ENCODE assay signal across 8 cellular contexts in the genomic region with DNA sequence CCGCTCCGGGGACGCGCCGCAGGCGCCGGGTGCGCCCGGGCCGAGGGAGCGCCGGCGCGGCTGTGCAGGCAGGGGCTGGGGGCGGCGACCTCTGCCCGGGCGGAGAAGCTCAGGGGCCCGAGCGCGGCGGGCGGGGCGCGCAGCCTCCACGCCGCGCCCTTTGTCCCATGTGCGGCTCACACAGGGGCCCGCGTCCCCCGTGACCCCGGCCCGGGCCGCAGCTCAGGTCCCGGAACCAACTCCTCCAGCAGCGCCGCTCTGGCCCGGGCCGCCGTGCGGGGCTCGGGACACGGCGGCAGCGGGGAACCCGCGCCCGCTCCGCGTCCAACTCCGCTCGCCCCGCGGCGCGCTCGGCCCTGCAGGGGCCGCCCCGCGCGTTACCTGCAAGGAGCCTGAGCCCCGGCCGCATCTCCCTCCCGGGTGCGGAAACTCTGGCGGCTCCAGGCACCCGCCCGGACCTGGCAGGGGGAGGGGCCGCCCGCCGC. TPM values are rescaled to one million over a fixed set of nuclear protein-coding genes. Genes with fewer than 3 reads are reported as not detected.
A peak's percentile ranks its signal among the peaks of the same experiment; 100 is the strongest.
DNase-seq lines count a peak whose midpoint lies in the region; ATAC-seq and TF ChIP-seq lines count a peak whose summit lies in the region.

A gene with protein sequence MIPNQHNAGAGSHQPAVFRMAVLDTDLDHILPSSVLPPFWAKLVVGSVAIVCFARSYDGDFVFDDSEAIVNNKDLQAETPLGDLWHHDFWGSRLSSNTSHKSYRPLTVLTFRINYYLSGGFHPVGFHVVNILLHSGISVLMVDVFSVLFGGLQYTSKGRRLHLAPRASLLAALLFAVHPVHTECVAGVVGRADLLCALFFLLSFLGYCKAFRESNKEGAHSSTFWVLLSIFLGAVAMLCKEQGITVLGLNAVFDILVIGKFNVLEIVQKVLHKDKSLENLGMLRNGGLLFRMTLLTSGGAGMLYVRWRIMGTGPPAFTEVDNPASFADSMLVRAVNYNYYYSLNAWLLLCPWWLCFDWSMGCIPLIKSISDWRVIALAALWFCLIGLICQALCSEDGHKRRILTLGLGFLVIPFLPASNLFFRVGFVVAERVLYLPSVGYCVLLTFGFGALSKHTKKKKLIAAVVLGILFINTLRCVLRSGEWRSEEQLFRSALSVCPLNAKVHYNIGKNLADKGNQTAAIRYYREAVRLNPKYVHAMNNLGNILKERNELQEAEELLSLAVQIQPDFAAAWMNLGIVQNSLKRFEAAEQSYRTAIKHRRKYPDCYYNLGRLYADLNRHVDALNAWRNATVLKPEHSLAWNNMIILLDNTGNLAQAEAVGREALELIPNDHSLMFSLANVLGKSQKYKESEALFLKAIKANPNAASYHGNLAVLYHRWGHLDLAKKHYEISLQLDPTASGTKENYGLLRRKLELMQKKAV (minus strand): TSS at position 433 of the 485 bp plus-strand sequence. CDS start 4,433 bp downstream, outside the sequence.

- peak within 1 kb of the TSS; percentile 50 for H3K27ac ChIP-seq in CD4-positive, alpha-beta T cell (ENCODE audit: low read depth, low read length)
- H3K27ac ChIP-seq in gastroesophageal sphincter (peak within 1 kb of the TSS; percentile 7 to 94 (median 90)), rectal smooth muscle tissue (ENCODE audit: low read depth, low read length) (peak within 1 kb of the TSS; percentile 86)

- intact Hi-C loops in CD4-positive, alpha-beta T cell (cut with DNase I, micrococcal nuclease): loop anchor here (2.0 to 10.0 kb wide), 3 partner anchors 86 to 1720 kb away; a partner anchor contains a TSS

- CTCF ChIA-PET in CD4-positive, alpha-beta T cell (lab: Charles Lee): interaction anchor here (1.1 to 1.6 kb wide), 8 partner anchors 14 to 1068 kb away, joined by 3 to 7 read pairs (median 4); a partner anchor contains a TSS
- CTCF ChIA-PET in activated CD8-positive, alpha-beta T cell treated with anti-CD3 and anti-CD28 coated beads, Interleukin-2, amount 10 ng/mL, durations not matched to agents 7 days and 5 days (lab: Charles Lee): interaction anchor here (0.9 to 2.0 kb wide), 6 partner anchors 13 to 1018 kb away, joined by 3 to 10 read pairs (median 5); no protein-coding TSS in a partner anchor

- no peaks in the 10 kb centered on the region for H3K9me3 ChIP-seq in CD4-positive, alpha-beta T cell (ENCODE audit: control insufficient read depth, low read length)
- no peaks in the 10 kb centered on the region for H3K9me3 ChIP-seq in gastroesophageal sphincter

- H3K36me3 ChIP-seq in gastroesophageal sphincter: peaks cover 0 to 8% of the 10 kb centered on the region in 2 donors
- no peaks in the 10 kb centered on the region for H3K36me3 ChIP-seq in rectal smooth muscle tissue (ENCODE audit: control insufficient read depth, insufficient read depth, low read length)

- H3K36me3 Mint-ChIP-seq in CD4-positive, alpha-beta T cell (ENCODE audit: low read depth): peaks cover 20% of the 10 kb centered on the region
- peaks cover 17% of the 10 kb centered on the region for H3K36me3 Mint-ChIP-seq in activated CD8-positive, alpha-beta T cell treated with anti-CD3 and anti-CD28 coated beads, Interleukin-2, amount 10 ng/mL, durations not matched to agents 7 days and 5 days (ENCODE audit: low read depth)

- H3K4me3 ChIP-seq in gastroesophageal sphincter: peak within 1 kb of the TSS; percentile 65 to 83
- peak within 1 kb of the TSS; percentile 94 for H3K4me3 ChIP-seq in rectal smooth muscle tissue (ENCODE audit: low read length)

- WGBS in gastroesophageal sphincter (ENCODE audit: low coverage in 1 of 2), 2 donors: no CpG with 5 or more reads among the region's 72 CpGs

- H3K27me3 Mint-ChIP-seq in CD4-positive, alpha-beta T cell: no peaks in the 10 kb centered on the region
- H3K27me3 Mint-ChIP-seq in activated CD8-positive, alpha-beta T cell treated with anti-CD3 and anti-CD28 coated beads, Interleukin-2, amount 10 ng/mL, durations not matched to agents 7 days and 5 days (ENCODE audit: low read depth): peaks cover 15% of the 10 kb centered on the region

- no peak for TF ChIP-seq POLR2A in gastroesophageal sphincter (IDR thresholded peaks at IDR 0.05)

- no peaks in the 10 kb centered on the region for H3K9me3 Mint-ChIP-seq in CD4-positive, alpha-beta T cell
- no peaks in the 10 kb centered on the region for H3K9me3 Mint-ChIP-seq in activated CD8-positive, alpha-beta T cell treated with anti-CD3 and anti-CD28 coated beads, Interleukin-2, amount 10 ng/mL, durations not matched to agents 7 days and 5 days (ENCODE audit: insufficient read depth)

- H3K4me1 Mint-ChIP-seq in CD4-positive, alpha-beta T cell (ENCODE audit: low read depth): peaks cover 36% of the 10 kb centered on the region
- peaks cover 33% of the 10 kb centered on the region for H3K4me1 Mint-ChIP-seq in activated CD8-positive, alpha-beta T cell treated with anti-CD3 and anti-CD28 coated beads, Interleukin-2, amount 10 ng/mL, durations not matched to agents 7 days and 5 days (ENCODE audit: low read depth)

- peak; percentile 5 for ATAC-seq in CD4-positive, alpha-beta T cell (ENCODE audit: poor library complexity)
- ATAC-seq in GM19438 (IDR thresholded peaks at IDR 0.05; ENCODE audit: low read depth, unreplicated experiment) (peak; percentile 46), HG03457 (IDR thresholded peaks at IDR 0.05; ENCODE audit: unreplicated experiment) (peak; percentile 31), gastroesophageal sphincter (peak; percentile 41)
- peak; percentile 59 for ATAC-seq in activated CD8-positive, alpha-beta T cell treated with anti-CD3 and anti-CD28 coated beads, Interleukin-2, amount 10 ng/mL, durations not matched to agents 7 days and 5 days

- TF ChIP-seq EP300 in gastroesophageal sphincter (IDR thresholded peaks at IDR 0.05): no peak

- peak within 1 kb of the TSS; percentile 87 for H3K27ac Mint-ChIP-seq in CD4-positive, alpha-beta T cell
- H3K27ac Mint-ChIP-seq in activated CD8-positive, alpha-beta T cell treated with anti-CD3 and anti-CD28 coated beads, Interleukin-2, amount 10 ng/mL, durations not matched to agents 7 days and 5 days: peak within 1 kb of the TSS; percentile 83

- POLR2A ChIA-PET in CD4-positive, alpha-beta T cell (lab: Charles Lee): interaction anchor here (0.5 to 1.9 kb wide), 14 partner anchors 10 to 1922 kb away, joined by 3 to 22 read pairs (median 4); a partner anchor contains a TSS
- POLR2A ChIA-PET in activated CD8-positive, alpha-beta T cell treated with anti-CD3 and anti-CD28 coated beads, Interleukin-2, amount 10 ng/mL, durations not matched to agents 7 days and 5 days (lab: Charles Lee): interaction anchor here (1.0 to 1.9 kb wide), 3 partner anchors 30 to 86 kb away, joined by 3 to 9 read pairs (median 3); a partner anchor contains a TSS

- H3K9ac ChIP-seq in rectal smooth muscle tissue (ENCODE audit: low read length): peak within 1 kb of the TSS; percentile 68

- H3K4me1 ChIP-seq in gastroesophageal sphincter (peaks cover 0 to 23% (median 0%) of the 10 kb centered on the region in 3 donors), rectal smooth muscle tissue (ENCODE audit: control insufficient read depth, insufficient read depth, low read length) (peaks cover 10% of the 10 kb centered on the region)

- DNase-seq in CD4-positive, alpha-beta T cell: peak in 2 of 10 experiments; percentile 11 to 22
- DNase-seq in activated CD8-positive, alpha-beta T cell treated with anti-CD3 and anti-CD28 coated beads, Interleukin-2, amount 10 ng/mL, durations not matched to agents 7 days and 5 days: no peak
- no peak for DNase-seq in NCI-H2107 treated with DMSO at 0.1 percent for 48 hours (lab: John Stamatoyannopoulos, UW; ENCODE audit: unreplicated experiment)
- DNase-seq in DMS79 treated with DMSO at 0.1 percent for 48 hours (lab: John Stamatoyannopoulos, UW): no peak

- peak within 1 kb of the TSS; percentile 98 for H3K4me3 Mint-ChIP-seq in CD4-positive, alpha-beta T cell
- H3K4me3 Mint-ChIP-seq in activated CD8-positive, alpha-beta T cell treated with anti-CD3 and anti-CD28 coated beads, Interleukin-2, amount 10 ng/mL, durations not matched to agents 7 days and 5 days: peak within 1 kb of the TSS; percentile 84

- no peak for TF ChIP-seq CTCF in CD4-positive, alpha-beta T cell (IDR thresholded peaks at IDR 0.05)
- no peak for TF ChIP-seq CTCF in gastroesophageal sphincter (IDR thresholded peaks at IDR 0.05)

- H3K27me3 ChIP-seq in CD4-positive, alpha-beta T cell (ENCODE audit: control insufficient read depth, insufficient read depth, low read length): no peaks in the 10 kb centered on the region
- H3K27me3 ChIP-seq in gastroesophageal sphincter: no peaks in the 10 kb centered on the region
- H3K27me3 ChIP-seq in rectal smooth muscle tissue (ENCODE audit: control insufficient read depth, insufficient read depth, low read length): no peaks in the 10 kb centered on the region

RNA-seq across cellular contexts. Expression of the gene that starts here (rescaled TPM):
- 1 to 10 TPM; 8.0 to 9.3 TPM for total RNA-seq in CD4-positive, alpha-beta T cell
- total RNA-seq in activated CD8-positive, alpha-beta T cell treated with anti-CD3 and anti-CD28 coated beads, Interleukin-2, amount 10 ng/mL, durations not matched to agents 7 days and 5 days: 10 to 100 TPM; 26.8 to 27.5 TPM
- total RNA-seq in gastroesophageal sphincter: 10 to 100 TPM in 2 of 4 donors, 1 to 10 TPM in 2; 7.0 to 15.3 (median 10.0) TPM

Comparison
In these comparisons a context has a peak if more than half of its experiments do, and no peak if none do; other contexts are left out.
1. ATAC-seq: peak in every context shown above with its lines; median percentile 59 in activated CD8-positive, alpha-beta T cell treated with anti-CD3 and anti-CD28 coated beads, Interleukin-2, amount 10 ng/mL, durations not matched to agents 7 days and 5 days; 46 in GM19438; 41 in gastroesophageal sphincter; 31 in HG03457; 5 in CD4-positive, alpha-beta T cell.